ENCODE assay signal across 22 cellular contexts in genomic region chr11:96126917-96127595, GRCh38.
DNase-seq lines count a peak whose midpoint lies in the region; ATAC-seq and TF ChIP-seq lines count a peak whose summit lies in the region.
"Had no signal": no experiment of that assay in that cellular context is flagged by ENCODE, and none has a peak within 500 bp of the region (broad histone marks: within the 10 kb centered on the region; RNA-seq: fewer than 3 reads in every experiment).

No MANE protein-coding gene starts in this region.

- no peaks in the 10 kb centered on the region for H3K36me3 ChIP-seq in tibial artery
- H3K36me3 ChIP-seq: esophagus squamous epithelium had no signal

- DNase-seq in activated T-cell treated with anti-CD3 and anti-CD28 coated beads, Interleukin-2, amount 50 U/mL, for 72 hours: no peak
- DNase-seq in activated T-cell treated with anti-CD3 and anti-CD28 coated beads for 4 hours: no peak
- DNase-seq in T-helper 17 cell: no peak
- DNase-seq in memory B cell (ENCODE audit: low spot score in 2 of 2): no peak
- no peak for DNase-seq in SHP77 treated with DMSO at 0.1 percent for 48 hours (lab: John Stamatoyannopoulos, UW)
- no peak for DNase-seq in GM10248 (ENCODE audit: extremely low spot score)
- DNase-seq in tibial artery: no peak
- DNase-seq: activated effector memory CD4-positive, alpha-beta T cell treated with Interleukin-2 at 50 U/mL for 16 hours; anterior cingulate cortex; CD8-positive, alpha-beta memory T cell; DMS79 treated with DMSO at 0.1 percent for 48 hours; effector CD4-positive, alpha-beta T cell; esophagus squamous epithelium; KG1; midbrain; NCI-H526 treated with DMSO at 0.1 percent for 48 hours; psoas muscle; SHP77; stimulated activated CD4-positive, alpha-beta T cell treated with anti-CD3 and anti-CD28 coated beads, Interleukin-4, amount 100 ng/mL, for 24 hours had no signal

- intact Hi-C loops in tibial artery (cut with DNase I; ENCODE audit: low total_unique reads): no loop called here

- H3K4me1 Mint-ChIP-seq in activated T-cell treated with anti-CD3 and anti-CD28 coated beads, Interleukin-2, amount 50 U/mL, for 72 hours (ENCODE audit: low read depth): peaks cover 91% of the 10 kb centered on the region
- H3K4me1 Mint-ChIP-seq in T-helper 17 cell: peaks cover 25% of the 10 kb centered on the region
- peaks cover 31% of the 10 kb centered on the region for H3K4me1 Mint-ChIP-seq in memory B cell

- H3K27ac Mint-ChIP-seq in activated T-cell treated with anti-CD3 and anti-CD28 coated beads, Interleukin-2, amount 50 U/mL, for 72 hours: peak overlapping the region; percentile 88
- peak overlapping the region; percentile 4 for H3K27ac Mint-ChIP-seq in T-helper 17 cell
- peak overlapping the region; percentile 48 for H3K27ac Mint-ChIP-seq in memory B cell
- H3K27ac Mint-ChIP-seq: WTC11 had no signal

- H3K36me3 Mint-ChIP-seq in activated T-cell treated with anti-CD3 and anti-CD28 coated beads, Interleukin-2, amount 50 U/mL, for 72 hours (ENCODE audit: insufficient read depth in 2 of 2): peaks cover 7 to 16% of the 10 kb centered on the region in 2 donors
- H3K36me3 Mint-ChIP-seq in T-helper 17 cell (ENCODE audit: low read depth): peaks cover 2% of the 10 kb centered on the region
- peaks cover 13% of the 10 kb centered on the region for H3K36me3 Mint-ChIP-seq in memory B cell
- H3K36me3 Mint-ChIP-seq: WTC11 had no signal

- peak overlapping the region; percentile 34 to 58 for H3K4me3 Mint-ChIP-seq in activated T-cell treated with anti-CD3 and anti-CD28 coated beads, Interleukin-2, amount 50 U/mL, for 72 hours
- H3K4me3 Mint-ChIP-seq in T-helper 17 cell (no peak overlapping the region), memory B cell (no peak overlapping the region)
- H3K4me3 Mint-ChIP-seq: CD8-positive, alpha-beta memory T cell; central memory CD8-positive, alpha-beta T cell; WTC11 had no signal

- H3K4me1 ChIP-seq in tibial artery: peaks cover 0 to 16% (median 0%) of the 10 kb centered on the region in 4 donors
- H3K4me1 ChIP-seq: psoas muscle had no signal

- H3K27me3 Mint-ChIP-seq in activated T-cell treated with anti-CD3 and anti-CD28 coated beads, Interleukin-2, amount 50 U/mL, for 72 hours (ENCODE audit: low read depth): no peaks in the 10 kb centered on the region
- H3K27me3 Mint-ChIP-seq in T-helper 17 cell (no peaks in the 10 kb centered on the region), memory B cell (no peaks in the 10 kb centered on the region)
- H3K27me3 Mint-ChIP-seq: CD8-positive, alpha-beta memory T cell; central memory CD8-positive, alpha-beta T cell had no signal

- POLR2A ChIA-PET in GM10248 (lab: Yijun Ruan, JAX): no interaction called here

- ATAC-seq in activated T-cell treated with anti-CD3 and anti-CD28 coated beads, Interleukin-2, amount 50 U/mL, for 72 hours (replicated peaks in 1 of 2): peak; percentile 35 to 39
- ATAC-seq in T-helper 17 cell: no peak
- ATAC-seq in memory B cell (ENCODE audit: low read depth): no peak
- no peak for ATAC-seq in HG03439 (IDR thresholded peaks at IDR 0.05; ENCODE audit: unreplicated experiment)
- ATAC-seq: psoas muscle, WTC11 had no signal

- H3K4me3 ChIP-seq in tibial artery: no peak overlapping the region
- H3K4me3 ChIP-seq: esophagus squamous epithelium, psoas muscle had no signal

- CTCF ChIA-PET in GM10248 (lab: Yijun Ruan, JAX): interaction anchor here (0.7 to 2.5 kb wide), 5 partner anchors 10 to 137 kb away, joined by 3 to 6 read pairs (median 4); no protein-coding TSS in a partner anchor

- H3K9me3 ChIP-seq in T-helper 17 cell (ENCODE audit: control insufficient read depth, low read length, poor library complexity, severe bottlenecking) (no peaks in the 10 kb centered on the region), tibial artery (no peaks in the 10 kb centered on the region)
- H3K9me3 ChIP-seq: esophagus squamous epithelium, psoas muscle had no signal

- H3K27me3 ChIP-seq in tibial artery: no peaks in the 10 kb centered on the region
- H3K27me3 ChIP-seq: esophagus squamous epithelium had no signal

- H3K27ac ChIP-seq in tibial artery: no peak overlapping the region
- H3K27ac ChIP-seq: esophagus squamous epithelium, psoas muscle had no signal

- TF ChIP-seq CTCF in GM10248 (IDR thresholded peaks at IDR 0.05; ENCODE audit: control extremely low read depth, extremely low read depth, low read depth, missing control alignments) (no peak), tibial artery (IDR thresholded peaks at IDR 0.05) (no peak)

- H3K9me3 Mint-ChIP-seq in activated T-cell treated with anti-CD3 and anti-CD28 coated beads, Interleukin-2, amount 50 U/mL, for 72 hours: peaks cover 0 to 3% of the 10 kb centered on the region in 2 donors
- H3K9me3 Mint-ChIP-seq in memory B cell: no peaks in the 10 kb centered on the region
- H3K9me3 Mint-ChIP-seq: CD8-positive, alpha-beta memory T cell; central memory CD8-positive, alpha-beta T cell; WTC11 had no signal

Comparison
In these comparisons a context has a peak if more than half of its experiments do, and no peak if none do; other contexts are left out.
1. ATAC-seq: peak in activated T-cell treated with anti-CD3 and anti-CD28 coated beads, Interleukin-2, amount 50 U/mL, for 72 hours (2 of 2); none in T-helper 17 cell (single experiment), memory B cell (single experiment) and HG03439 (single experiment).
2. H3K27ac Mint-ChIP-seq: peak in every context shown above with its lines; median percentile 88 in activated T-cell treated with anti-CD3 and anti-CD28 coated beads, Interleukin-2, amount 50 U/mL, for 72 hours; 48 in memory B cell; 4 in T-helper 17 cell.
3. H3K4me3 Mint-ChIP-seq: peak in activated T-cell treated with anti-CD3 and anti-CD28 coated beads, Interleukin-2, amount 50 U/mL, for 72 hours (2 of 2); none in T-helper 17 cell (single experiment) and memory B cell (single experiment).